ENCODE assay signal across 22 cellular contexts in genomic region chr4:39850727-39851126, GRCh38.
DNase-seq lines count a peak whose midpoint lies in the region; ATAC-seq and TF ChIP-seq lines count a peak whose summit lies in the region.
"Had no signal": no experiment of that assay in that cellular context is flagged by ENCODE, and none has a peak within 500 bp of the region (broad histone marks: within the 10 kb centered on the region; RNA-seq: fewer than 3 reads in every experiment).

No MANE protein-coding gene starts in this region.

- peak overlapping the region in 2 of 10 donors; percentile 17 to 25 for H3K27ac Mint-ChIP-seq in naive thymus-derived CD8-positive, alpha-beta T cell
- H3K27ac Mint-ChIP-seq: CD14-positive monocyte; CD4-positive, alpha-beta T cell; HFFc6 had no signal

- no peak overlapping the region for H3K23ac ChIP-seq in IMR-90 (ENCODE audit: low read depth, low read length)

- H3K14ac ChIP-seq in IMR-90 (replicated peaks; ENCODE audit: low read depth, low read length): no peak overlapping the region

- no peak overlapping the region for H2BK120ac ChIP-seq in IMR-90 (ENCODE audit: low read depth, low read length)

- H3K27me3 ChIP-seq in IMR-90 (ENCODE audit: control insufficient read depth, insufficient read depth, low read length) (no peaks in the 10 kb centered on the region), osteoblast (ENCODE audit: insufficient read depth, low read length) (no peaks in the 10 kb centered on the region)
- H3K27me3 ChIP-seq: BE2C; BLaER1 treated with 17β-estradiol and CSF1 and Interleukin-3, amounts not matched to agents 10 nM and 100 nM had no signal

- dilution Hi-C loops in IMR-90 (cut with HindIII; ENCODE audit: low sequenced_read_pairs, unreplicated experiment): no loop called here

- H2AK5ac ChIP-seq in IMR-90 (ENCODE audit: low read depth, low read length): no peak overlapping the region

- no peak overlapping the region for H4K91ac ChIP-seq in IMR-90 (ENCODE audit: insufficient read depth, low read depth, low read length)

- no peak overlapping the region for H2BK15ac ChIP-seq in IMR-90 (ENCODE audit: low read depth, low read length)

- no peak overlapping the region for H3K4me3 Mint-ChIP-seq in naive thymus-derived CD8-positive, alpha-beta T cell
- H3K4me3 Mint-ChIP-seq: CD14-positive monocyte; CD4-positive, alpha-beta T cell; CD8-positive, alpha-beta memory T cell; HFFc6 had no signal

- H3K56ac ChIP-seq in IMR-90 (ENCODE audit: extremely low read depth, insufficient read depth, low read length): no peak overlapping the region

- DNase-seq in EH (ENCODE audit: low read depth) (peak; percentile 49), IMR-90 (no peak), choroid plexus epithelial cell (ENCODE audit: low read depth) (peak; percentile 28), osteoblast (ENCODE audit: insufficient read length, low spot score, missing footprints) (peak; percentile 53), lower leg skin (ENCODE audit: low spot score in 2 of 2) (no peak)
- no peak for DNase-seq in naive thymus-derived CD8-positive, alpha-beta T cell
- DNase-seq: 8988T; ACHN; AML-193; BE2C; CD4-positive, alpha-beta T cell; CD8-positive, alpha-beta memory T cell; DMS 273 treated with DMSO at 0.1 percent for 48 hours; DMS79; GF-D8; GOT3; HFFc6 had no signal

- CTCF ChIA-PET in IMR-90 (lab: Yijun Ruan, JAX): interaction anchor here (0.5 to 0.9 kb wide), 4 partner anchors 9 to 110 kb away, joined by 3 to 6 read pairs (median 3); no protein-coding TSS in a partner anchor

- TF ChIP-seq RAD21 in IMR-90 (IDR thresholded peaks at IDR 0.05; ENCODE audit: low read length): no peak

- POLR2A ChIA-PET in IMR-90 (lab: Charles Lee; ENCODE audit: unreplicated experiment): no interaction called here
- POLR2A ChIA-PET in naive thymus-derived CD8-positive, alpha-beta T cell (lab: Charles Lee): no interaction called here

- H3K27me3 Mint-ChIP-seq in naive thymus-derived CD8-positive, alpha-beta T cell: no peaks in the 10 kb centered on the region
- H3K27me3 Mint-ChIP-seq: CD4-positive, alpha-beta T cell had no signal

- H4K8ac ChIP-seq in IMR-90 (ENCODE audit: low read depth in 2 of 2, low read length in 2 of 2): no peak overlapping the region

- BruUV-seq in IMR-90 (replicated peaks; lab: Mats Ljungman, UMichigan): no TSS peak

- H3K4me3 ChIP-seq in IMR-90 (ENCODE audit: insufficient read depth, low read depth, low read length): no peak overlapping the region
- no peak overlapping the region for H3K4me3 ChIP-seq in choroid plexus epithelial cell (ENCODE audit: low read depth, low read length)
- no peak overlapping the region for H3K4me3 ChIP-seq in osteoblast (ENCODE audit: insufficient read depth, low read length)
- no peak overlapping the region for H3K4me3 ChIP-seq in lower leg skin (ENCODE audit: low read depth, poor library complexity, severe bottlenecking)
- H3K4me3 ChIP-seq: A549; BLaER1 treated with 17β-estradiol and CSF1 and Interleukin-3, amounts not matched to agents 10 nM and 100 nM; HAP-1 had no signal

- H3K9ac ChIP-seq in IMR-90 (ENCODE audit: low read depth, low read length): no peak overlapping the region
- H3K9ac ChIP-seq: BLaER1 treated with 17β-estradiol and CSF1 and Interleukin-3, amounts not matched to agents 10 nM and 100 nM had no signal

- H3K4me2 ChIP-seq in IMR-90 (ENCODE audit: low read depth, low read length) (no peak overlapping the region), osteoblast (ENCODE audit: insufficient read depth, low read length) (no peak overlapping the region)
- H3K4me2 ChIP-seq: A549; BLaER1 treated with 17β-estradiol and CSF1 and Interleukin-3, amounts not matched to agents 10 nM and 100 nM had no signal

- peaks cover 0 to 4% (median 0%) of the 10 kb centered on the region in 4 donors for H3K4me1 Mint-ChIP-seq in naive thymus-derived CD8-positive, alpha-beta T cell
- H3K4me1 Mint-ChIP-seq: CD14-positive monocyte had no signal

- peak; percentile 51; the same call in 1 of the 2 replicates for ATAC-seq in IMR-90 (ENCODE audit: low read depth)
- ATAC-seq in HG02571 (IDR thresholded peaks at IDR 0.05; ENCODE audit: unreplicated experiment): no peak
- no peak for ATAC-seq in naive thymus-derived CD8-positive, alpha-beta T cell
- ATAC-seq: A549 had no signal

- no peaks in the 10 kb centered on the region for H4K20me1 ChIP-seq in IMR-90 (ENCODE audit: insufficient read depth, low read length)
- H4K20me1 ChIP-seq in osteoblast (ENCODE audit: insufficient read depth, low read length): no peaks in the 10 kb centered on the region

- H3K18ac ChIP-seq in IMR-90 (ENCODE audit: low read depth, low read length): no peak overlapping the region

- H3K9me1 ChIP-seq in IMR-90 (ENCODE audit: insufficient read depth, low read length): 0 out of 2 replicates have a peak, but pooled peaks cover 6% of the 10 kb centered on the region

- H3K79me1 ChIP-seq in IMR-90 (ENCODE audit: low read depth in 1 of 2, low read length in 2 of 2): peaks cover 11 to 13% of the 10 kb centered on the region in 2 experiments; a peak in 3 of 4 replicates

- H4K5ac ChIP-seq in IMR-90 (ENCODE audit: low read depth, low read length): no peak overlapping the region

- in situ Hi-C loops in IMR-90 (cut with MboI; ENCODE audit: low sequenced_read_pairs): no loop called here

- no peak overlapping the region for H2BK20ac ChIP-seq in IMR-90 (ENCODE audit: low read depth, low read length)

- H3K27ac ChIP-seq in IMR-90 (ENCODE audit: insufficient read depth, low read length) (no peak overlapping the region), osteoblast (ENCODE audit: low read depth, low read length) (no peak overlapping the region)
- H3K27ac ChIP-seq: A549; BLaER1 treated with 17β-estradiol and CSF1 and Interleukin-3, amounts not matched to agents 10 nM and 100 nM had no signal

- no peak overlapping the region for H3K4ac ChIP-seq in IMR-90 (ENCODE audit: low read depth, low read length)

- peaks cover 0 to 10% (median 4%) of the 10 kb centered on the region in 9 donors for H3K9me3 Mint-ChIP-seq in naive thymus-derived CD8-positive, alpha-beta T cell

- TF ChIP-seq POLR2A in IMR-90 (IDR thresholded peaks at IDR 0.05; ENCODE audit: low read depth, low read length): no peak
- no peak for TF ChIP-seq POLR2A in lower leg skin (IDR thresholded peaks at IDR 0.05)

- H2BK5ac ChIP-seq in IMR-90 (ENCODE audit: low read depth, low read length, poor library complexity, severe bottlenecking): no peak overlapping the region

- H3K36me3 Mint-ChIP-seq in naive thymus-derived CD8-positive, alpha-beta T cell: peaks cover 8 to 82% (median 17%) of the 10 kb centered on the region in 3 donors

- H3K36me3 ChIP-seq in IMR-90 (ENCODE audit: control insufficient read depth, insufficient read depth, low read length) (peaks cover 13% of the 10 kb centered on the region; the same call in 1 of the 2 replicates), osteoblast (ENCODE audit: insufficient read depth, low read length) (peaks cover 27% of the 10 kb centered on the region)

- peaks cover 3% of the 10 kb centered on the region; the same call in 1 of the 2 replicates for H3K4me1 ChIP-seq in IMR-90 (ENCODE audit: control insufficient read depth, insufficient read depth, low read length)
- H3K4me1 ChIP-seq in osteoblast (ENCODE audit: insufficient read depth, low read length): peaks cover 7% of the 10 kb centered on the region
- H3K4me1 ChIP-seq: BE2C; BLaER1 treated with 17β-estradiol and CSF1 and Interleukin-3, amounts not matched to agents 10 nM and 100 nM; HAP-1 had no signal

- peaks cover 2% of the 10 kb centered on the region for H3K79me2 ChIP-seq in osteoblast (ENCODE audit: insufficient read depth, low read length)

- no peak overlapping the region for H2AK9ac ChIP-seq in IMR-90 (replicated peaks; ENCODE audit: low read depth, low read length, poor library complexity)

- intact Hi-C loops in IMR-90 (cut with micrococcal nuclease): no loop called here
- intact Hi-C loops in lower leg skin (cut with DNase I; ENCODE audit: low total_unique reads): no loop called here

- TF ChIP-seq CTCF in IMR-90 (conservative IDR thresholded peaks at IDR 0.05; ENCODE audit: low read depth, low read length) (no peak), choroid plexus epithelial cell (conservative IDR thresholded peaks at IDR 0.05; ENCODE audit: low read depth, low read length) (no peak), osteoblast (IDR thresholded peaks at IDR 0.05; ENCODE audit: extremely low read depth, low read depth, low read length) (no peak), lower leg skin (IDR thresholded peaks at IDR 0.05) (no peak)

- H2AFZ ChIP-seq in IMR-90 (replicated peaks; ENCODE audit: low read length, poor library complexity) (no peak overlapping the region), osteoblast (ENCODE audit: low read length) (no peak overlapping the region)

- no peaks in the 10 kb centered on the region; the same call in none of the 2 replicates for H3K9me3 ChIP-seq in IMR-90 (ENCODE audit: control insufficient read depth, insufficient read depth, low read length)
- H3K9me3 ChIP-seq in osteoblast (ENCODE audit: low read depth, low read length): no peaks in the 10 kb centered on the region
- H3K9me3 ChIP-seq: BE2C, HAP-1 had no signal

TF ChIP-seq in IMR-90, 13 proteins besides CTCF, POLR2A, EP300 and RAD21:
- TF ChIP-seq MAFK (IDR thresholded peaks at IDR 0.05; ENCODE audit: low read depth, low read length): no peak
- TF ChIP-seq SMC3 (IDR thresholded peaks at IDR 0.05; ENCODE audit: low read depth, low read length): no peak
- no peak for TF ChIP-seq BHLHE40 (IDR thresholded peaks at IDR 0.05; ENCODE audit: low read depth, low read length)

Comparison
In these comparisons a context has a peak if more than half of its experiments do, and no peak if none do; other contexts are left out.
1. DNase-seq: peak in EH (single experiment), choroid plexus epithelial cell (single experiment) and osteoblast (single experiment); none in IMR-90 (single experiment), lower leg skin (0 of 2) and naive thymus-derived CD8-positive, alpha-beta T cell (0 of 10).